Comparison of ENCODE assay signal across 9 cellular contexts in genomic region chr6:5695260-5696245, GRCh38.
DNase-seq lines count a peak whose midpoint lies in the region; TF ChIP-seq lines count a peak whose summit lies in the region.
"Had no signal": no experiment of that assay in that cellular context is flagged by ENCODE, and none has a peak within 500 bp of the region (broad histone marks: within the 10 kb centered on the region; RNA-seq: fewer than 3 reads in every experiment).

No MANE protein-coding gene starts in this region.

- H3K4me3 ChIP-seq in Jurkat, Clone E6-1 (ENCODE audit: low read length): peak overlapping the region; percentile 21
- H3K4me3 ChIP-seq in astrocyte of the spinal cord (ENCODE audit: low read depth, low read length): no peak overlapping the region
- no peak overlapping the region for H3K4me3 ChIP-seq in HAP-1
- H3K4me3 ChIP-seq: pancreas had no signal

- no peaks in the 10 kb centered on the region for H3K9me3 ChIP-seq in HAP-1
- H3K9me3 ChIP-seq: pancreas had no signal

- TF ChIP-seq CTCF in AG09319 (IDR thresholded peaks at IDR 0.05; ENCODE audit: low read depth, low read length) (no peak), astrocyte of the spinal cord (IDR thresholded peaks at IDR 0.05; ENCODE audit: low read depth, low read length) (no peak)

- H3K4me1 ChIP-seq in HAP-1: no peaks in the 10 kb centered on the region
- H3K4me1 ChIP-seq: pancreas had no signal

- in situ Hi-C loops in astrocyte of the spinal cord (cut with HindIII; ENCODE audit: low sequenced_read_pairs) (no loop called here), HAP-1 (cut with MboI; ENCODE audit: low sequenced_read_pairs) (no loop called here)

- H3K36me3 ChIP-seq in HAP-1 (replicated peaks): no peaks in the 10 kb centered on the region
- H3K36me3 ChIP-seq: pancreas had no signal

- no peaks in the 10 kb centered on the region for H3K27me3 ChIP-seq in HAP-1 (ENCODE audit: low read depth)
- H3K27me3 ChIP-seq: pancreas had no signal

- DNase-seq in AG09319 (ENCODE audit: extremely low read depth, low read depth) (peak; percentile 3), astrocyte of the spinal cord (ENCODE audit: low read depth, low spot score) (peak; percentile 76), lung microvascular endothelial cell (ENCODE audit: low read depth in 2 of 2) (peak; percentile 19 to 76), HAP-1 (ENCODE audit: low spot score in 2 of 2) (no peak), superior temporal gyrus (ENCODE audit: extremely low spot score) (no peak), NCI-H1417 (lab: John Stamatoyannopoulos, UW) (no peak)
- DNase-seq in Jurkat, Clone E6-1 (ENCODE audit: low read depth, low spot score): peak; percentile 72
- DNase-seq in stimulated activated CD4-positive, alpha-beta T cell treated with anti-CD3 and anti-CD28 coated beads, Interleukin-4, amount 100 ng/mL, for 1 hour: no peak
- DNase-seq: pancreas had no signal

Comparison
In these comparisons a context has a peak if more than half of its experiments do, and no peak if none do; other contexts are left out.
1. DNase-seq: peak in AG09319 (single experiment), Jurkat, Clone E6-1 (single experiment), astrocyte of the spinal cord (single experiment) and lung microvascular endothelial cell (2 of 2); none in stimulated activated CD4-positive, alpha-beta T cell treated with anti-CD3 and anti-CD28 coated beads, Interleukin-4, amount 100 ng/mL, for 1 hour (single experiment), HAP-1 (0 of 2), superior temporal gyrus (single experiment) and NCI-H1417 (0 of 3).